1 cellular context compared by ENCODE assay signal in genomic region chr3:34216713-34217346, GRCh38.
A peak's percentile ranks its signal among the peaks of the same experiment; 100 is the strongest.
TF ChIP-seq lines count a peak whose summit lies in the region.

No MANE protein-coding gene starts in this region.

TF ChIP-seq in GM12878, 131 proteins besides CTCF, POLR2A, EP300 and RAD21 (continued from another document):
- TF ChIP-seq RELB (IDR thresholded peaks at IDR 0.05; ENCODE audit: low read depth), result 0 out of 2 replicates have a peak, but pooled peaks have one; percentile 32
- TF ChIP-seq ATF7 (IDR thresholded peaks at IDR 0.05; ENCODE audit: low read depth), result 0 out of 2 replicates have a peak, but pooled peaks have one; percentile 19
- TF ChIP-seq MTA2 (IDR thresholded peaks at IDR 0.05; ENCODE audit: low read depth), result peak; percentile 41; the same call in 1 of the 2 replicates
- peak; percentile 53 to 74; a peak in 2 of 4 replicates for TF ChIP-seq BHLHE40 (IDR thresholded peaks at IDR 0.05; ENCODE audit: borderline replicate concordance in 1 of 2, low read depth in 2 of 2, low read length in 1 of 2)
- TF ChIP-seq REST (IDR thresholded peaks at IDR 0.05; ENCODE audit: low read depth, low read length), result no peak
TF ChIP-seq in GM12878: peak in this region for 5.
